22 cellular contexts compared by ENCODE assay signal in the genomic region with DNA sequence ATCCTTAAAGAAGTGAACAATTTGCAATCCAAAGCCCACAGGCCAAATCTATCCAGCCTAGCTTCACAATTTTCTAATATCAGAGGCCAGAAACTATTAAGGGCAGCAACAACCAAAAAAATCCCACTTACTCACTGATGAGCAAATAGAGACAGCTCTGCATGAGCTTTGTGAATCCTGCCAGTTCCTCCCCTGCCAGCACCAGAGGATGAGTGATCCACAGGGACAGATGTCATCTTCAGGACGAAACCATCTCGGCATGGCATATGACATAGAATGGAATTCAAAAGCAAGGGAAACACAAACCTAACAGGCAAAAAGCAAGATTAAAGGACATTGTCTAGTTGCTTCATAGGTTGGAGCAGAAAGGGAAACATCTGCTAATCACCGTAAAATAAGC. TPM values are rescaled to one million over a fixed set of nuclear protein-coding genes. Genes with fewer than 3 reads are reported as not detected.
"Had no signal": no experiment of that assay in that cellular context is flagged by ENCODE, and none has a peak within 500 bp of the region (broad histone marks: within the 10 kb centered on the region; RNA-seq: fewer than 3 reads in every experiment).

No MANE protein-coding gene starts in this region.

- DNase-seq: activated CD4-positive, alpha-beta T cell treated with anti-CD3 and anti-CD28 coated beads for 4 hours; activated CD8-positive, alpha-beta memory T cell treated with anti-CD3 and anti-CD28 coated beads, Interleukin-2, amount 50 U/mL, for 48 hours; activated CD8-positive, alpha-beta T cell treated with anti-CD3 and anti-CD28 coated beads for 36 hours; activated effector memory CD4-positive, alpha-beta T cell treated with Interleukin-2 at 50 U/mL for 16 hours; activated naive CD4-positive, alpha-beta T cell; activated T-cell treated with anti-CD3 and anti-CD28 coated beads, Interleukin-2, amount 50 U/mL, for 24 hours; aorta; NCI-H1092; NCI-H1417; NCI-H1930; NCI-H2171 treated with DMSO at 0.1 percent for 48 hours; NCI-H226; NCI-H526; NCI-H774; NK-92 treated with Interleukin-12 subunit alpha and Interleukin-12 subunit beta, amount 100 ng/mL, for 24 hours; SHP77 treated with DMSO at 0.1 percent for 48 hours had no signal

- ATAC-seq: activated CD4-positive, CD25-positive, alpha-beta regulatory T cell treated with anti-CD3 and anti-CD28 coated beads, Interleukin-2, amount 50 U/mL, for 24 hours; activated CD8-positive, alpha-beta T cell treated with anti-CD3 and anti-CD28 coated beads for 36 hours had no signal

- FAIRE-seq: RCC 7860 had no signal

RNA-seq across cellular contexts. Expression of a gene that starts 2.2 kb away (rescaled TPM):
- total RNA-seq: activated CD8-positive, alpha-beta T cell treated with anti-CD3 and anti-CD28 coated beads for 36 hours; activated T-helper 1 cell treated with anti-CD3 and anti-CD28 coated beads, Interleukin-12 subunit alpha, Interleukin-12 subunit beta, Interleukin-2, Interleukin-4 antibody, amounts not matched to agents 30 ng/mL and 10 ng/mL and 1 ng/mL, durations not matched to agents 14 hours and 24 hours and 36 hours; LHCN-M2; M059J had no signal

RNA-seq across cellular contexts. Expression of a gene that starts 58.2 kb away (rescaled TPM):
- total RNA-seq: activated T-helper 1 cell treated with anti-CD3 and anti-CD28 coated beads, Interleukin-12 subunit alpha, Interleukin-12 subunit beta, Interleukin-2, Interleukin-4 antibody, amounts not matched to agents 30 ng/mL and 10 ng/mL and 1 ng/mL, durations not matched to agents 14 hours and 24 hours and 36 hours; aorta; LHCN-M2; M059J; SK-MEL-5 had no signal
- polyA plus RNA-seq: aorta had no signal
